In genomic region chr1:71080782-71081696, GRCh38 we compare ENCODE assay signal across 1 cellular context.
TF ChIP-seq lines count a peak whose summit lies in the region.

Gene ZRANB2 (minus strand): TSS chr1:71081035. CDS start chr1:71080995, 40 bp downstream.

TF ChIP-seq in K562, 482 proteins besides CTCF, POLR2A, EP300 and RAD21 (continued from another document):
- TF ChIP-seq CLOCK (CRISPR knock-in tag; IDR thresholded peaks at IDR 0.05; ENCODE audit: borderline replicate concordance) (no peak), MGA (IDR thresholded peaks at IDR 0.05) (peak; percentile 14; the same call in 1 of the 2 replicates), JUND (IDR thresholded peaks at IDR 0.05; ENCODE audit: borderline replicate concordance, low read depth, low read length) (no peak; the same call in none of the 2 replicates), JUND (tag; IDR thresholded peaks at IDR 0.05; ENCODE audit: borderline replicate concordance, low read depth, low read length) (no peak; the same call in 2 of the 3 replicates), IFI16 (CRISPR knock-in tag; IDR thresholded peaks at IDR 0.05) (no peak), PHB (CRISPR knock-in tag; IDR thresholded peaks at IDR 0.05) (no peak), TCF3 (CRISPR knock-in tag; IDR thresholded peaks at IDR 0.05) (no peak; the same call in 1 of the 2 replicates), ZBTB34 (CRISPR knock-in tag; IDR thresholded peaks at IDR 0.05) (no peak), CTBP1 (IDR thresholded peaks at IDR 0.05; ENCODE audit: borderline replicate concordance) (no peak), ZNF551 (CRISPR knock-in tag; IDR thresholded peaks at IDR 0.05) (no peak), HES1 (IDR thresholded peaks at IDR 0.05; ENCODE audit: low read depth) (no peak), THRB (CRISPR knock-in tag; conservative IDR thresholded peaks at IDR 0.05) (no peak), FOXK2 (conservative IDR thresholded peaks at IDR 0.05 in 1 of 2, IDR thresholded peaks at IDR 0.05 in 1 of 2; ENCODE audit: low read depth in 2 of 2) (peak; percentile 5 to 30; a peak in 1 of 4 replicates), SNRNP70 (optimal IDR thresholded peaks at IDR 0.05; ENCODE audit: low read depth, low read length) (no peak), ZNF217 (CRISPR knock-in tag; IDR thresholded peaks at IDR 0.05) (no peak), SMC3 (conservative IDR thresholded peaks at IDR 0.05; ENCODE audit: insufficient read depth, low read depth, low read length) (no peak), ZNF407 (IDR thresholded peaks at IDR 0.05; ENCODE audit: low read depth) (no peak), BMI1 (IDR thresholded peaks at IDR 0.05; ENCODE audit: low read length) (peak; percentile 6; the same call in 1 of the 2 replicates)
